Comparison of ENCODE assay signal across 15 cellular contexts in genomic region chr3:142374687-142375086, GRCh38.
DNase-seq lines count a peak whose midpoint lies in the region; ATAC-seq lines count a peak whose summit lies in the region.
"Had no signal": no experiment of that assay in that cellular context is flagged by ENCODE, and none has a peak within 500 bp of the region (broad histone marks: within the 10 kb centered on the region; RNA-seq: fewer than 3 reads in every experiment).

No MANE protein-coding gene starts in this region.

- peaks cover 73% of the 10 kb centered on the region for H3K36me3 ChIP-seq in CD4-positive, CD25-positive, alpha-beta regulatory T cell (ENCODE audit: control insufficient read depth, insufficient read depth, low read length)

- DNase-seq in activated T-cell treated with anti-CD3 and anti-CD28 coated beads, Interleukin-2, amount 50 U/mL, for 24 hours = no peak
- no peak for DNase-seq in activated T-cell treated with anti-CD3 and anti-CD28 coated beads, Interleukin-2, amount 50 U/mL, for 4 hours
- DNase-seq in CD4-positive, CD25-positive, alpha-beta regulatory T cell = no peak
- no peak for DNase-seq in left lobe of liver (ENCODE audit: low spot score)
- no peak for DNase-seq in occipital lobe (lab: John Stamatoyannopoulos, UW)
- no peak for DNase-seq in COR-L47 (lab: John Stamatoyannopoulos, UW)
- DNase-seq in NCI-H345 (lab: John Stamatoyannopoulos, UW) = no peak
- DNase-seq: DMS153, DMS79 treated with DMSO at 0.1 percent for 48 hours, EL, GOT3 had no signal

- ATAC-seq in activated T-cell treated with anti-CD3 and anti-CD28 coated beads, Interleukin-2, amount 50 U/mL, for 4 hours = no peak
- no peak for ATAC-seq in CD4-positive, CD25-positive, alpha-beta regulatory T cell (ENCODE audit: low read depth in 2 of 2)
- no peak for ATAC-seq in activated T-helper 17 cell treated with anti-CD3 and anti-CD28 coated beads, Interleukin-2, amount 50 U/mL, for 72 hours (replicated peaks)
- ATAC-seq in left lobe of liver = peak; percentile 62

- H3K27me3 Mint-ChIP-seq in activated T-cell treated with anti-CD3 and anti-CD28 coated beads, Interleukin-2, amount 50 U/mL, for 24 hours = no peaks in the 10 kb centered on the region
- no peaks in the 10 kb centered on the region for H3K27me3 Mint-ChIP-seq in activated T-cell treated with anti-CD3 and anti-CD28 coated beads, Interleukin-2, amount 50 U/mL, for 4 hours (ENCODE audit: low read depth)
- no peaks in the 10 kb centered on the region for H3K27me3 Mint-ChIP-seq in CD4-positive, CD25-positive, alpha-beta regulatory T cell
- no peaks in the 10 kb centered on the region for H3K27me3 Mint-ChIP-seq in activated T-helper 17 cell treated with anti-CD3 and anti-CD28 coated beads, Interleukin-2, amount 50 U/mL, for 72 hours

- H3K4me3 ChIP-seq in CD4-positive, CD25-positive, alpha-beta regulatory T cell (ENCODE audit: low read depth, low read length) = no peak overlapping the region
- H3K4me3 ChIP-seq: BLaER1, HAP-1 had no signal

- peak overlapping the region; percentile 53 for H3K27ac Mint-ChIP-seq in activated T-cell treated with anti-CD3 and anti-CD28 coated beads, Interleukin-2, amount 50 U/mL, for 24 hours
- H3K27ac Mint-ChIP-seq in CD4-positive, CD25-positive, alpha-beta regulatory T cell = peak overlapping the region; percentile 2 to 15 (median 11)
- peak overlapping the region; percentile 76 for H3K27ac Mint-ChIP-seq in activated T-helper 17 cell treated with anti-CD3 and anti-CD28 coated beads, Interleukin-2, amount 50 U/mL, for 72 hours

- H3K27me3 ChIP-seq in CD4-positive, CD25-positive, alpha-beta regulatory T cell (ENCODE audit: control insufficient read depth, insufficient read depth, low read length) = no peaks in the 10 kb centered on the region
- H3K27me3 ChIP-seq: BLaER1 had no signal

- peaks cover 8% of the 10 kb centered on the region for H3K4me1 Mint-ChIP-seq in activated T-cell treated with anti-CD3 and anti-CD28 coated beads, Interleukin-2, amount 50 U/mL, for 24 hours (ENCODE audit: low read depth)
- H3K4me1 Mint-ChIP-seq in activated T-cell treated with anti-CD3 and anti-CD28 coated beads, Interleukin-2, amount 50 U/mL, for 4 hours (ENCODE audit: low read depth) = peaks cover 2% of the 10 kb centered on the region
- H3K4me1 Mint-ChIP-seq in CD4-positive, CD25-positive, alpha-beta regulatory T cell = peaks cover 4 to 19% (median 7%) of the 10 kb centered on the region in 4 donors
- H3K4me1 Mint-ChIP-seq in activated T-helper 17 cell treated with anti-CD3 and anti-CD28 coated beads, Interleukin-2, amount 50 U/mL, for 72 hours = no peaks in the 10 kb centered on the region

- no peak overlapping the region for H3K27ac ChIP-seq in CD4-positive, CD25-positive, alpha-beta regulatory T cell (ENCODE audit: insufficient read depth, low read length, poor library complexity, severe bottlenecking)
- H3K27ac ChIP-seq: 22Rv1, BLaER1 had no signal

- H3K36me3 Mint-ChIP-seq in activated T-cell treated with anti-CD3 and anti-CD28 coated beads, Interleukin-2, amount 50 U/mL, for 24 hours (ENCODE audit: low read depth) = peaks cover 84% of the 10 kb centered on the region
- peaks cover 41% of the 10 kb centered on the region for H3K36me3 Mint-ChIP-seq in activated T-cell treated with anti-CD3 and anti-CD28 coated beads, Interleukin-2, amount 50 U/mL, for 4 hours (ENCODE audit: insufficient read depth)
- peaks cover 46% of the 10 kb centered on the region for H3K36me3 Mint-ChIP-seq in CD4-positive, CD25-positive, alpha-beta regulatory T cell
- H3K36me3 Mint-ChIP-seq in activated T-helper 17 cell treated with anti-CD3 and anti-CD28 coated beads, Interleukin-2, amount 50 U/mL, for 72 hours (ENCODE audit: low read depth) = peaks cover 97% of the 10 kb centered on the region

- H3K9me3 Mint-ChIP-seq in activated T-cell treated with anti-CD3 and anti-CD28 coated beads, Interleukin-2, amount 50 U/mL, for 24 hours = no peaks in the 10 kb centered on the region
- no peaks in the 10 kb centered on the region for H3K9me3 Mint-ChIP-seq in activated T-cell treated with anti-CD3 and anti-CD28 coated beads, Interleukin-2, amount 50 U/mL, for 4 hours
- no peaks in the 10 kb centered on the region for H3K9me3 Mint-ChIP-seq in CD4-positive, CD25-positive, alpha-beta regulatory T cell
- no peaks in the 10 kb centered on the region for H3K9me3 Mint-ChIP-seq in activated T-helper 17 cell treated with anti-CD3 and anti-CD28 coated beads, Interleukin-2, amount 50 U/mL, for 72 hours

- no peaks in the 10 kb centered on the region for H3K4me1 ChIP-seq in CD4-positive, CD25-positive, alpha-beta regulatory T cell (ENCODE audit: control insufficient read depth, insufficient read depth, low read length, poor library complexity, severe bottlenecking)
- H3K4me1 ChIP-seq: BLaER1, HAP-1 had no signal

- H3K9me3 ChIP-seq in CD4-positive, CD25-positive, alpha-beta regulatory T cell (ENCODE audit: control insufficient read depth in 2 of 2, low read length in 2 of 2) = no peaks in the 10 kb centered on the region
- H3K9me3 ChIP-seq: BLaER1, HAP-1 had no signal

- H3K4me3 Mint-ChIP-seq in activated T-cell treated with anti-CD3 and anti-CD28 coated beads, Interleukin-2, amount 50 U/mL, for 24 hours = no peak overlapping the region
- H3K4me3 Mint-ChIP-seq in activated T-cell treated with anti-CD3 and anti-CD28 coated beads, Interleukin-2, amount 50 U/mL, for 4 hours = no peak overlapping the region
- no peak overlapping the region for H3K4me3 Mint-ChIP-seq in CD4-positive, CD25-positive, alpha-beta regulatory T cell
- H3K4me3 Mint-ChIP-seq in activated T-helper 17 cell treated with anti-CD3 and anti-CD28 coated beads, Interleukin-2, amount 50 U/mL, for 72 hours = no peak overlapping the region

Comparison
In these comparisons a context has a peak if more than half of its experiments do, and no peak if none do; other contexts are left out.
1. H3K27ac Mint-ChIP-seq: peak in every context shown above with its lines; median percentile 76 in activated T-helper 17 cell treated with anti-CD3 and anti-CD28 coated beads, Interleukin-2, amount 50 U/mL, for 72 hours; 53 in activated T-cell treated with anti-CD3 and anti-CD28 coated beads, Interleukin-2, amount 50 U/mL, for 24 hours; 11 in CD4-positive, CD25-positive, alpha-beta regulatory T cell.